ENCODE assay signal across 1 cellular context in the genomic region with DNA sequence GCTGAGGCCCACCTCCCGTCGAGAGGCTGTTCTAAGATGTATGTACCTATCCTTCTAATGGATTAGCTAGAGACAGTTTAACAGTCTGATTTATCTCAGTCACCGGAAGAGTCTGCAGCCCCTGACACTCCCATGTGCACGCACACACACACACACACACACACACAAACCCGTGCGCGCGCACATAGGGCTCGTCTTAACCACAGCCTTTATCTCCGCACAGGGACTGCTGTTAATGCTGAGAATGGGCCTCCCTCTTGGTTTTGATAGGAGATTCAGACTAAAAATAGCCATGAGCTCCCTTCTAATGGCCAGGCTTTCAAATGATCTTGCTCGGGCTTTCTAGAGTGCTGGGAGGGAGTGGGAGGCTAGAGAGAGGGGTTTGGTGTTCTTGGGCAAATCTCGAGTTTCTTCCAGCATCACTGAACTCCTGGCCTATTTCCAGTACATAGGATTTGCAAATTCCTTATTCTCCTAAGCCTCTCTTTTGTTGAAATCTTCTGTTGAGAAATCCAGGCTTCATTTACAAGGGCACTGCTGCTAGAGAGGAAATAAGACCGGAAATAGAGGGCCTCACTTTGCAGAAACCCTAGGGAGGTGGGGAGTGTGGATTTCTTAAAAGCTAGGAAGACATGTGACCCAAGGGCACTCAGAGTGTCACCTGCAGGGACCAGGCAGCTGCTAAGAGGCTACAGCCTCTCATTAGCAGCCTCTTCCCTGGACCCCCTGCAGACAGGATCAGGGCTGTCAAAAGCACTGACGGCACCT.
TF ChIP-seq lines count a peak whose summit lies in the region.

No MANE protein-coding gene starts in this region.

TF ChIP-seq in K562, 482 proteins besides CTCF, POLR2A, EP300 and RAD21 (continued from another document and continues in another):
- TF ChIP-seq, protein P1, sequence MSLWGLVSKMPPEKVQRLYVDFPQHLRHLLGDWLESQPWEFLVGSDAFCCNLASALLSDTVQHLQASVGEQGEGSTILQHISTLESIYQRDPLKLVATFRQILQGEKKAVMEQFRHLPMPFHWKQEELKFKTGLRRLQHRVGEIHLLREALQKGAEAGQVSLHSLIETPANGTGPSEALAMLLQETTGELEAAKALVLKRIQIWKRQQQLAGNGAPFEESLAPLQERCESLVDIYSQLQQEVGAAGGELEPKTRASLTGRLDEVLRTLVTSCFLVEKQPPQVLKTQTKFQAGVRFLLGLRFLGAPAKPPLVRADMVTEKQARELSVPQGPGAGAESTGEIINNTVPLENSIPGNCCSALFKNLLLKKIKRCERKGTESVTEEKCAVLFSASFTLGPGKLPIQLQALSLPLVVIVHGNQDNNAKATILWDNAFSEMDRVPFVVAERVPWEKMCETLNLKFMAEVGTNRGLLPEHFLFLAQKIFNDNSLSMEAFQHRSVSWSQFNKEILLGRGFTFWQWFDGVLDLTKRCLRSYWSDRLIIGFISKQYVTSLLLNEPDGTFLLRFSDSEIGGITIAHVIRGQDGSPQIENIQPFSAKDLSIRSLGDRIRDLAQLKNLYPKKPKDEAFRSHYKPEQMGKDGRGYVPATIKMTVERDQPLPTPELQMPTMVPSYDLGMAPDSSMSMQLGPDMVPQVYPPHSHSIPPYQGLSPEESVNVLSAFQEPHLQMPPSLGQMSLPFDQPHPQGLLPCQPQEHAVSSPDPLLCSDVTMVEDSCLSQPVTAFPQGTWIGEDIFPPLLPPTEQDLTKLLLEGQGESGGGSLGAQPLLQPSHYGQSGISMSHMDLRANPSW (CRISPR knock-in tag; IDR thresholded peaks at IDR 0.05) = no peak
- TF ChIP-seq CHD2 (IDR thresholded peaks at IDR 0.05; ENCODE audit: low read depth, low read length) (no peak), ZNF253 (CRISPR knock-in tag; conservative IDR thresholded peaks at IDR 0.05) (no peak), TSC22D4 (tag; IDR thresholded peaks at IDR 0.05) (no peak), ELF2 (CRISPR knock-in tag; IDR thresholded peaks at IDR 0.05) (peak; percentile 72; the same call in 1 of the 2 replicates), POLR2B (IDR thresholded peaks at IDR 0.05; ENCODE audit: low read depth, partially characterized antibody) (no peak), HNRNPK (IDR thresholded peaks at IDR 0.05; ENCODE audit: low read depth, low read length, poor library complexity, severe bottlenecking) (no peak), SETDB1 (IDR thresholded peaks at IDR 0.05; ENCODE audit: low read length) (no peak), ZFX (CRISPR knock-in tag; IDR thresholded peaks at IDR 0.05) (no peak), C11orf30 (IDR thresholded peaks at IDR 0.05; ENCODE audit: low read depth) (no peak), TEAD4 (IDR thresholded peaks at IDR 0.05; ENCODE audit: low read length) (peak; percentile 94), TEAD4 (CRISPR knock-in tag; IDR thresholded peaks at IDR 0.05; ENCODE audit: borderline replicate concordance) (no peak), RBM14 (IDR thresholded peaks at IDR 0.05; ENCODE audit: borderline replicate concordance, insufficient read depth, low read depth, low read length) (no peak), ZNF75A (CRISPR knock-in tag; IDR thresholded peaks at IDR 0.05) (no peak), IRF2 (CRISPR knock-in tag; IDR thresholded peaks at IDR 0.05) (no peak), ZNF354B (CRISPR knock-in tag; IDR thresholded peaks at IDR 0.05) (no peak), TCF7 (IDR thresholded peaks at IDR 0.05; ENCODE audit: borderline replicate concordance) (no peak), ZNF263 (CRISPR knock-in tag; IDR thresholded peaks at IDR 0.05; ENCODE audit: borderline replicate concordance) (no peak), CREBBP (IDR thresholded peaks at IDR 0.05; ENCODE audit: low read depth, low read length) (no peak), ASH1L (IDR thresholded peaks at IDR 0.05; ENCODE audit: borderline replicate concordance, low read depth, partially characterized antibody) (no peak), ZNF668 (CRISPR knock-in tag; IDR thresholded peaks at IDR 0.05) (no peak), NCOA6 (IDR thresholded peaks at IDR 0.05) (no peak), MECOM (CRISPR knock-in tag; IDR thresholded peaks at IDR 0.05) (peak; percentile 89), TAF7 (tag; IDR thresholded peaks at IDR 0.05) (no peak), RBM39 (optimal IDR thresholded peaks at IDR 0.05; ENCODE audit: low read depth, low read length) (no peak), COPS2 (conservative IDR thresholded peaks at IDR 0.05) (no peak)
- TF ChIP-seq, protein P2, sequence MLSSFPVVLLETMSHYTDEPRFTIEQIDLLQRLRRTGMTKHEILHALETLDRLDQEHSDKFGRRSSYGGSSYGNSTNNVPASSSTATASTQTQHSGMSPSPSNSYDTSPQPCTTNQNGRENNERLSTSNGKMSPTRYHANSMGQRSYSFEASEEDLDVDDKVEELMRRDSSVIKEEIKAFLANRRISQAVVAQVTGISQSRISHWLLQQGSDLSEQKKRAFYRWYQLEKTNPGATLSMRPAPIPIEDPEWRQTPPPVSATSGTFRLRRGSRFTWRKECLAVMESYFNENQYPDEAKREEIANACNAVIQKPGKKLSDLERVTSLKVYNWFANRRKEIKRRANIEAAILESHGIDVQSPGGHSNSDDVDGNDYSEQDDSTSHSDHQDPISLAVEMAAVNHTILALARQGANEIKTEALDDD (IDR thresholded peaks at IDR 0.05) = peak; percentile 79; the same call in 1 of the 2 replicates
- TF ChIP-seq, protein P3, sequence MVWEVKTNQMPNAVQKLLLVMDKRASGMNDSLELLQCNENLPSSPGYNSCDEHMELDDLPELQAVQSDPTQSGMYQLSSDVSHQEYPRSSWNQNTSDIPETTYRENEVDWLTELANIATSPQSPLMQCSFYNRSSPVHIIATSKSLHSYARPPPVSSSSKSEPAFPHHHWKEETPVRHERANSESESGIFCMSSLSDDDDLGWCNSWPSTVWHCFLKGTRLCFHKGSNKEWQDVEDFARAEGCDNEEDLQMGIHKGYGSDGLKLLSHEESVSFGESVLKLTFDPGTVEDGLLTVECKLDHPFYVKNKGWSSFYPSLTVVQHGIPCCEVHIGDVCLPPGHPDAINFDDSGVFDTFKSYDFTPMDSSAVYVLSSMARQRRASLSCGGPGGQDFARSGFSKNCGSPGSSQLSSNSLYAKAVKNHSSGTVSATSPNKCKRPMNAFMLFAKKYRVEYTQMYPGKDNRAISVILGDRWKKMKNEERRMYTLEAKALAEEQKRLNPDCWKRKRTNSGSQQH (CRISPR knock-in tag; IDR thresholded peaks at IDR 0.05) = peak; percentile 95
- TF ChIP-seq, protein P4, sequence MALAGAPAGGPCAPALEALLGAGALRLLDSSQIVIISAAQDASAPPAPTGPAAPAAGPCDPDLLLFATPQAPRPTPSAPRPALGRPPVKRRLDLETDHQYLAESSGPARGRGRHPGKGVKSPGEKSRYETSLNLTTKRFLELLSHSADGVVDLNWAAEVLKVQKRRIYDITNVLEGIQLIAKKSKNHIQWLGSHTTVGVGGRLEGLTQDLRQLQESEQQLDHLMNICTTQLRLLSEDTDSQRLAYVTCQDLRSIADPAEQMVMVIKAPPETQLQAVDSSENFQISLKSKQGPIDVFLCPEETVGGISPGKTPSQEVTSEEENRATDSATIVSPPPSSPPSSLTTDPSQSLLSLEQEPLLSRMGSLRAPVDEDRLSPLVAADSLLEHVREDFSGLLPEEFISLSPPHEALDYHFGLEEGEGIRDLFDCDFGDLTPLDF (CRISPR knock-in tag; IDR thresholded peaks at IDR 0.05) = no peak
- TF ChIP-seq, protein P5, sequence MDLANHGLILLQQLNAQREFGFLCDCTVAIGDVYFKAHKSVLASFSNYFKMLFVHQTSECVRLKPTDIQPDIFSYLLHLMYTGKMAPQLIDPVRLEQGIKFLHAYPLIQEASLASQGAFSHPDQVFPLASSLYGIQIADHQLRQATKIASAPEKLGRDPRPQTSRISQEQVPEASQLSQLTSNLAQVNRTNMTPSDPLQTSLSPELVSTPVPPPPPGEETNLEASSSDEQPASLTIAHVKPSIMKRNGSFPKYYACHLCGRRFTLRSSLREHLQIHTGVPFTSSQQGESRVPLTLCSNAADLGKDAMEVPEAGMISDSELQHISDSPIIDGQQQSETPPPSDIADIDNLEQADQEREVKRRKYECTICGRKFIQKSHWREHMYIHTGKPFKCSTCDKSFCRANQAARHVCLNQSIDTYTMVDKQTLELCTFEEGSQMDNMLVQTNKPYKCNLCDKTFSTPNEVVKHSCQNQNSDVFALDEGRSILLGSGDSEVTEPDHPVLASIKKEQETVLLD (IDR thresholded peaks at IDR 0.05) = peak; percentile 79
- TF ChIP-seq, protein P6, sequence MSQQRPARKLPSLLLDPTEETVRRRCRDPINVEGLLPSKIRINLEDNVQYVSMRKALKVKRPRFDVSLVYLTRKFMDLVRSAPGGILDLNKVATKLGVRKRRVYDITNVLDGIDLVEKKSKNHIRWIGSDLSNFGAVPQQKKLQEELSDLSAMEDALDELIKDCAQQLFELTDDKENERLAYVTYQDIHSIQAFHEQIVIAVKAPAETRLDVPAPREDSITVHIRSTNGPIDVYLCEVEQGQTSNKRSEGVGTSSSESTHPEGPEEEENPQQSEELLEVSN (IDR thresholded peaks at IDR 0.05; ENCODE audit: borderline replicate concordance in 1 of 2, extremely low read depth in 1 of 2, insufficient read depth in 1 of 2, insufficient read length in 1 of 2, low read depth in 1 of 2, low read length in 1 of 2, poor library complexity in 1 of 2, severe bottlenecking in 1 of 2) = peak in 1 of 2 experiments; percentile 35
- TF ChIP-seq, protein P7, sequence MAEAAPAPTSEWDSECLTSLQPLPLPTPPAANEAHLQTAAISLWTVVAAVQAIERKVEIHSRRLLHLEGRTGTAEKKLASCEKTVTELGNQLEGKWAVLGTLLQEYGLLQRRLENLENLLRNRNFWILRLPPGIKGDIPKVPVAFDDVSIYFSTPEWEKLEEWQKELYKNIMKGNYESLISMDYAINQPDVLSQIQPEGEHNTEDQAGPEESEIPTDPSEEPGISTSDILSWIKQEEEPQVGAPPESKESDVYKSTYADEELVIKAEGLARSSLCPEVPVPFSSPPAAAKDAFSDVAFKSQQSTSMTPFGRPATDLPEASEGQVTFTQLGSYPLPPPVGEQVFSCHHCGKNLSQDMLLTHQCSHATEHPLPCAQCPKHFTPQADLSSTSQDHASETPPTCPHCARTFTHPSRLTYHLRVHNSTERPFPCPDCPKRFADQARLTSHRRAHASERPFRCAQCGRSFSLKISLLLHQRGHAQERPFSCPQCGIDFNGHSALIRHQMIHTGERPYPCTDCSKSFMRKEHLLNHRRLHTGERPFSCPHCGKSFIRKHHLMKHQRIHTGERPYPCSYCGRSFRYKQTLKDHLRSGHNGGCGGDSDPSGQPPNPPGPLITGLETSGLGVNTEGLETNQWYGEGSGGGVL (CRISPR knock-in tag; IDR thresholded peaks at IDR 0.05) = no peak
- TF ChIP-seq, protein P8, sequence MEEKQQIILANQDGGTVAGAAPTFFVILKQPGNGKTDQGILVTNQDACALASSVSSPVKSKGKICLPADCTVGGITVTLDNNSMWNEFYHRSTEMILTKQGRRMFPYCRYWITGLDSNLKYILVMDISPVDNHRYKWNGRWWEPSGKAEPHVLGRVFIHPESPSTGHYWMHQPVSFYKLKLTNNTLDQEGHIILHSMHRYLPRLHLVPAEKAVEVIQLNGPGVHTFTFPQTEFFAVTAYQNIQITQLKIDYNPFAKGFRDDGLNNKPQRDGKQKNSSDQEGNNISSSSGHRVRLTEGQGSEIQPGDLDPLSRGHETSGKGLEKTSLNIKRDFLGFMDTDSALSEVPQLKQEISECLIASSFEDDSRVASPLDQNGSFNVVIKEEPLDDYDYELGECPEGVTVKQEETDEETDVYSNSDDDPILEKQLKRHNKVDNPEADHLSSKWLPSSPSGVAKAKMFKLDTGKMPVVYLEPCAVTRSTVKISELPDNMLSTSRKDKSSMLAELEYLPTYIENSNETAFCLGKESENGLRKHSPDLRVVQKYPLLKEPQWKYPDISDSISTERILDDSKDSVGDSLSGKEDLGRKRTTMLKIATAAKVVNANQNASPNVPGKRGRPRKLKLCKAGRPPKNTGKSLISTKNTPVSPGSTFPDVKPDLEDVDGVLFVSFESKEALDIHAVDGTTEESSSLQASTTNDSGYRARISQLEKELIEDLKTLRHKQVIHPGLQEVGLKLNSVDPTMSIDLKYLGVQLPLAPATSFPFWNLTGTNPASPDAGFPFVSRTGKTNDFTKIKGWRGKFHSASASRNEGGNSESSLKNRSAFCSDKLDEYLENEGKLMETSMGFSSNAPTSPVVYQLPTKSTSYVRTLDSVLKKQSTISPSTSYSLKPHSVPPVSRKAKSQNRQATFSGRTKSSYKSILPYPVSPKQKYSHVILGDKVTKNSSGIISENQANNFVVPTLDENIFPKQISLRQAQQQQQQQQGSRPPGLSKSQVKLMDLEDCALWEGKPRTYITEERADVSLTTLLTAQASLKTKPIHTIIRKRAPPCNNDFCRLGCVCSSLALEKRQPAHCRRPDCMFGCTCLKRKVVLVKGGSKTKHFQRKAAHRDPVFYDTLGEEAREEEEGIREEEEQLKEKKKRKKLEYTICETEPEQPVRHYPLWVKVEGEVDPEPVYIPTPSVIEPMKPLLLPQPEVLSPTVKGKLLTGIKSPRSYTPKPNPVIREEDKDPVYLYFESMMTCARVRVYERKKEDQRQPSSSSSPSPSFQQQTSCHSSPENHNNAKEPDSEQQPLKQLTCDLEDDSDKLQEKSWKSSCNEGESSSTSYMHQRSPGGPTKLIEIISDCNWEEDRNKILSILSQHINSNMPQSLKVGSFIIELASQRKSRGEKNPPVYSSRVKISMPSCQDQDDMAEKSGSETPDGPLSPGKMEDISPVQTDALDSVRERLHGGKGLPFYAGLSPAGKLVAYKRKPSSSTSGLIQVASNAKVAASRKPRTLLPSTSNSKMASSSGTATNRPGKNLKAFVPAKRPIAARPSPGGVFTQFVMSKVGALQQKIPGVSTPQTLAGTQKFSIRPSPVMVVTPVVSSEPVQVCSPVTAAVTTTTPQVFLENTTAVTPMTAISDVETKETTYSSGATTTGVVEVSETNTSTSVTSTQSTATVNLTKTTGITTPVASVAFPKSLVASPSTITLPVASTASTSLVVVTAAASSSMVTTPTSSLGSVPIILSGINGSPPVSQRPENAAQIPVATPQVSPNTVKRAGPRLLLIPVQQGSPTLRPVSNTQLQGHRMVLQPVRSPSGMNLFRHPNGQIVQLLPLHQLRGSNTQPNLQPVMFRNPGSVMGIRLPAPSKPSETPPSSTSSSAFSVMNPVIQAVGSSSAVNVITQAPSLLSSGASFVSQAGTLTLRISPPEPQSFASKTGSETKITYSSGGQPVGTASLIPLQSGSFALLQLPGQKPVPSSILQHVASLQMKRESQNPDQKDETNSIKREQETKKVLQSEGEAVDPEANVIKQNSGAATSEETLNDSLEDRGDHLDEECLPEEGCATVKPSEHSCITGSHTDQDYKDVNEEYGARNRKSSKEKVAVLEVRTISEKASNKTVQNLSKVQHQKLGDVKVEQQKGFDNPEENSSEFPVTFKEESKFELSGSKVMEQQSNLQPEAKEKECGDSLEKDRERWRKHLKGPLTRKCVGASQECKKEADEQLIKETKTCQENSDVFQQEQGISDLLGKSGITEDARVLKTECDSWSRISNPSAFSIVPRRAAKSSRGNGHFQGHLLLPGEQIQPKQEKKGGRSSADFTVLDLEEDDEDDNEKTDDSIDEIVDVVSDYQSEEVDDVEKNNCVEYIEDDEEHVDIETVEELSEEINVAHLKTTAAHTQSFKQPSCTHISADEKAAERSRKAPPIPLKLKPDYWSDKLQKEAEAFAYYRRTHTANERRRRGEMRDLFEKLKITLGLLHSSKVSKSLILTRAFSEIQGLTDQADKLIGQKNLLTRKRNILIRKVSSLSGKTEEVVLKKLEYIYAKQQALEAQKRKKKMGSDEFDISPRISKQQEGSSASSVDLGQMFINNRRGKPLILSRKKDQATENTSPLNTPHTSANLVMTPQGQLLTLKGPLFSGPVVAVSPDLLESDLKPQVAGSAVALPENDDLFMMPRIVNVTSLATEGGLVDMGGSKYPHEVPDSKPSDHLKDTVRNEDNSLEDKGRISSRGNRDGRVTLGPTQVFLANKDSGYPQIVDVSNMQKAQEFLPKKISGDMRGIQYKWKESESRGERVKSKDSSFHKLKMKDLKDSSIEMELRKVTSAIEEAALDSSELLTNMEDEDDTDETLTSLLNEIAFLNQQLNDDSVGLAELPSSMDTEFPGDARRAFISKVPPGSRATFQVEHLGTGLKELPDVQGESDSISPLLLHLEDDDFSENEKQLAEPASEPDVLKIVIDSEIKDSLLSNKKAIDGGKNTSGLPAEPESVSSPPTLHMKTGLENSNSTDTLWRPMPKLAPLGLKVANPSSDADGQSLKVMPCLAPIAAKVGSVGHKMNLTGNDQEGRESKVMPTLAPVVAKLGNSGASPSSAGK (IDR thresholded peaks at IDR 0.05) = no peak; the same call in 1 of the 2 replicates
